1 cellular context compared by ENCODE assay signal in genomic region chr12:76031081-76031413, GRCh38.
TF ChIP-seq lines count a peak whose summit lies in the region.

No MANE protein-coding gene starts in this region.

TF ChIP-seq in endothelial cell of umbilical vein, 7 proteins besides CTCF, POLR2A, EP300 and RAD21 (continued from another document):
- TF ChIP-seq POLR2AphosphoS5 (IDR thresholded peaks at IDR 0.05; ENCODE audit: insufficient read depth, low read depth, low read length) = no peak
